17 cellular contexts compared by ENCODE assay signal in the genomic region with DNA sequence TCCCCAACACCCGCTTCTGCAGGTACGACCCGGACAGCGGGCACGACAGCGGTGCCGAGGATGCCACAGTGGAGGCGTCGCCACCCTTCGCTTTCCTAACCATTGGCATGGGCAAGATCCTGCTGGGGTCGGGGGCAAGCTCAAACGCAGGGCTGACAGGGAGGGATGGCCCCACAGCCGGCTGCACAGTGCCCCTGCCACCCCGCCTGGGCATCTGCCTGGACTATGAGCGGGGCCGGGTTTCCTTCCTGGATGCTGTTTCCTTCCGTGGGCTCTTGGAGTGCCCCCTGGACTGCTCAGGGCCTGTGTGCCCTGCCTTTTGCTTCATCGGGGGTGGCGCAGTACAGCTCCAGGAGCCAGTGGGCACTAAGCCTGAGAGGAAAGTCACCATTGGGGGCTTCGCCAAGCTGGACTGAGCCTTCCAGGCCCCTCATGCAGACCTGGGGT. TPM values are rescaled to one million over a fixed set of nuclear protein-coding genes. Genes with fewer than 3 reads are reported as not detected.
A peak's percentile ranks its signal among the peaks of the same experiment; 100 is the strongest.
DNase-seq lines count a peak whose midpoint lies in the region; ATAC-seq and TF ChIP-seq lines count a peak whose summit lies in the region.
"Had no signal": no experiment of that assay in that cellular context is flagged by ENCODE, and none has a peak within 500 bp of the region (broad histone marks: within the 10 kb centered on the region; RNA-seq: fewer than 3 reads in every experiment).

No MANE protein-coding gene starts in this region.

- H3K9me3 ChIP-seq in heart right ventricle (no peaks in the 10 kb centered on the region), breast epithelium (no peaks in the 10 kb centered on the region), lower lobe of right lung (no peaks in the 10 kb centered on the region)
- H3K9me3 ChIP-seq: A549 had no signal

- H3K4me1 ChIP-seq in heart right ventricle (peaks cover 0 to 14% (median 8%) of the 10 kb centered on the region in 9 donors), breast epithelium (peaks cover 0 to 21% of the 10 kb centered on the region in 2 donors), lower lobe of right lung (peaks cover 17% of the 10 kb centered on the region)

- DNase-seq in Right ventricle myocardium superior (peak; percentile 39), heart right ventricle (no peak), breast epithelium (ENCODE audit: low spot score in 2 of 2) (no peak), lower lobe of right lung (peak; percentile 51), NCI-H1105 treated with DMSO at 0.1 percent for 48 hours (lab: John Stamatoyannopoulos, UW) (no peak), foreskin fibroblast (no peak), NCI-H2081 treated with DMSO at 0.1 percent for 48 hours (lab: John Stamatoyannopoulos, UW) (no peak), retina (no peak)
- DNase-seq: DMS79, KBM-7, NCI-H1092, NCI-H1694 treated with DMSO at 0.1 percent for 48 hours, NCI-H748 treated with DMSO at 0.1 percent for 48 hours, PC-9 had no signal

- no peak for TF ChIP-seq CTCF in heart right ventricle (IDR thresholded peaks at IDR 0.05)
- TF ChIP-seq CTCF in breast epithelium (IDR thresholded peaks at IDR 0.05) = no peak
- TF ChIP-seq CTCF in lower lobe of right lung (IDR thresholded peaks at IDR 0.05) = no peak
- no peak for TF ChIP-seq CTCF in foreskin fibroblast (IDR thresholded peaks at IDR 0.05; ENCODE audit: low read depth, low read length)

- WGBS in heart right ventricle, 2 donors = 89 to 90% methylated on average over 20 of the region's 20 CpGs

- H3K4me3 ChIP-seq in heart right ventricle = no peak overlapping the region
- H3K4me3 ChIP-seq in breast epithelium = no peak overlapping the region
- H3K4me3 ChIP-seq in lower lobe of right lung = no peak overlapping the region
- H3K4me3 ChIP-seq in foreskin fibroblast (ENCODE audit: low read depth in 1 of 2, low read length in 2 of 2) = no peak overlapping the region
- H3K4me3 ChIP-seq: A549, GM12878, PC-9 had no signal

- no peak for TF ChIP-seq POLR2A in breast epithelium (IDR thresholded peaks at IDR 0.05)

- H3K27me3 ChIP-seq in heart right ventricle (no peaks in the 10 kb centered on the region), breast epithelium (no peaks in the 10 kb centered on the region), lower lobe of right lung (ENCODE audit: low read depth) (no peaks in the 10 kb centered on the region)

- ATAC-seq in Right ventricle myocardium superior (ENCODE audit: poor library complexity) = no peak
- ATAC-seq in heart right ventricle = no peak
- no peak for ATAC-seq in lower lobe of right lung
- ATAC-seq: A549, GM12878, HCT116 had no signal

- intact Hi-C loops in Right ventricle myocardium superior (cut with DNase I) (no loop called here), heart right ventricle (cut with DNase I) (no loop called here), breast epithelium (cut with DNase I; ENCODE audit: low total_unique reads) (no loop called here), lower lobe of right lung (cut with DNase I) (no loop called here)

- H3K36me3 ChIP-seq in heart right ventricle (no peaks in the 10 kb centered on the region), breast epithelium (no peaks in the 10 kb centered on the region), lower lobe of right lung (no peaks in the 10 kb centered on the region)

- no peak overlapping the region for H3K27ac ChIP-seq in heart right ventricle
- H3K27ac ChIP-seq in breast epithelium = peak overlapping the region; percentile 87 to 91
- no peak overlapping the region for H3K27ac ChIP-seq in lower lobe of right lung
- H3K27ac ChIP-seq: A549, PC-9 had no signal

RNA-seq across cellular contexts. Expression of a gene that starts 10.1 kb away (rescaled TPM):
- total RNA-seq in Right ventricle myocardium superior (0.08 TPM), heart right ventricle (under 1 TPM in 2 of 10 donors, not detected in 8; 0.10 to 0.35 TPM), breast epithelium (1 to 10 TPM in 1 of 3 donors, under 1 TPM in 1, not detected in 1; 0.98 to 1.5 TPM), lower lobe of right lung (0.35 TPM)
- under 1 TPM; 0.04 to 0.07 TPM for polyA plus RNA-seq in heart right ventricle

RNA-seq across cellular contexts. Expression of a gene that starts 10.7 kb away (rescaled TPM):
- 121 TPM for total RNA-seq in Right ventricle myocardium superior
- total RNA-seq in heart right ventricle = 100 to 1,000 TPM in 9 of 10 donors, 10 to 100 TPM in 1; 96.1 to 173 (median 114) TPM
- polyA plus RNA-seq in heart right ventricle = 100 to 1,000 TPM; 302 to 355 TPM
- 100 to 1,000 TPM; 104 to 147 (median 131) TPM for total RNA-seq in breast epithelium
- 173 TPM for total RNA-seq in lower lobe of right lung

RNA-seq across cellular contexts. Expression of a gene that starts 23.9 kb away (rescaled TPM):
- 5.8 TPM for total RNA-seq in Right ventricle myocardium superior
- 1 to 10 TPM; 3.8 to 8.8 (median 6.4) TPM for total RNA-seq in heart right ventricle
- polyA plus RNA-seq in heart right ventricle = 10 to 100 TPM in 1 of 2 donors, 1 to 10 TPM in 1; 4.9 to 23.5 TPM
- 10 to 100 TPM; 17.3 to 27.5 (median 25.9) TPM for total RNA-seq in breast epithelium
- total RNA-seq in lower lobe of right lung = 24.4 TPM

RNA-seq across cellular contexts. Expression of a gene that starts 24.7 kb away (rescaled TPM):
- 16.4 TPM for total RNA-seq in Right ventricle myocardium superior
- total RNA-seq in heart right ventricle = 10 to 100 TPM; 13.1 to 25.8 (median 17.1) TPM
- polyA plus RNA-seq in heart right ventricle = 10 to 100 TPM; 33.9 to 49.7 TPM
- 10 to 100 TPM; 41.1 to 50.8 (median 44.8) TPM for total RNA-seq in breast epithelium
- total RNA-seq in lower lobe of right lung = 27.9 TPM

RNA-seq across cellular contexts. Expression of a gene that starts 43.5 kb away (rescaled TPM):
- total RNA-seq in Right ventricle myocardium superior (49.4 TPM), heart right ventricle (10 to 100 TPM; 48.2 to 70.9 (median 53.4) TPM), breast epithelium (10 to 100 TPM; 53.7 to 69.4 (median 68.2) TPM), lower lobe of right lung (62.3 TPM)
- polyA plus RNA-seq in heart right ventricle = 100 to 1,000 TPM; 144 to 304 TPM

Comparison
In these comparisons a context has a peak if more than half of its experiments do, and no peak if none do; other contexts are left out.
1. DNase-seq: peak in Right ventricle myocardium superior (single experiment) and lower lobe of right lung (single experiment); none in heart right ventricle (0 of 2), breast epithelium (0 of 2), NCI-H1105 treated with DMSO at 0.1 percent for 48 hours (single experiment), foreskin fibroblast (0 of 2), NCI-H2081 treated with DMSO at 0.1 percent for 48 hours (single experiment) and retina (single experiment).
2. H3K27ac ChIP-seq: peak in breast epithelium (2 of 2); none in heart right ventricle (0 of 10) and lower lobe of right lung (single experiment).